In genomic region chr2:24903527-24904103, GRCh38 we compare ENCODE assay signal across 18 cellular contexts.
"Had no signal": no experiment of that assay in that cellular context is flagged by ENCODE, and none has a peak within 500 bp of the region (broad histone marks: within the 10 kb centered on the region; RNA-seq: fewer than 3 reads in every experiment).

No MANE protein-coding gene starts in this region.

- H3K27ac ChIP-seq: foreskin keratinocyte, hepatocyte, left ventricle myocardium inferior, neural progenitor cell, pancreas, sigmoid colon, skin epidermis had no signal

- DNase-seq: dermis blood vessel endothelial cell; erythroblast; foreskin keratinocyte; left cardiac atrium; left ventricle myocardium inferior; mesenchymal stem cell; midbrain; occipital lobe; pancreas; sigmoid colon; stimulated activated CD4-positive, alpha-beta T cell treated with anti-CD3 and anti-CD28 coated beads, Interleukin-12 subunit alpha, Interleukin-12 subunit beta, amount 100 ng/mL, for 4 hours; stimulated activated naive CD4-positive, alpha-beta T cell treated with Interleukin-2 at 50 U/mL for 16 hours had no signal

- H3K27me3 ChIP-seq: foreskin keratinocyte, hepatocyte, neural progenitor cell, pancreas, sigmoid colon had no signal

- H3K9me3 ChIP-seq: left ventricle myocardium inferior, pancreas, sigmoid colon had no signal

- H3K27ac Mint-ChIP-seq: natural killer cell treated with Interleukin-12 subunit alpha and Interleukin-12 subunit beta and Interleukin-15 and Interleukin-18, amount 100 ng/mL, for 72 hours; neural progenitor cell; type B pancreatic cell had no signal

- H3K4me2 ChIP-seq: hepatocyte, neural progenitor cell had no signal

- H3K9me3 Mint-ChIP-seq: natural killer cell treated with Interleukin-12 subunit alpha and Interleukin-12 subunit beta and Interleukin-15 and Interleukin-18, amount 100 ng/mL, for 72 hours; type B pancreatic cell had no signal

- H3K4me3 Mint-ChIP-seq: natural killer cell treated with Interleukin-12 subunit alpha and Interleukin-12 subunit beta and Interleukin-15 and Interleukin-18, amount 100 ng/mL, for 72 hours; neural progenitor cell; type B pancreatic cell had no signal

- ATAC-seq: foreskin keratinocyte; left cardiac atrium; natural killer cell treated with Interleukin-12 subunit alpha and Interleukin-12 subunit beta and Interleukin-15 and Interleukin-18, amount 100 ng/mL, for 72 hours had no signal

- H3K36me3 Mint-ChIP-seq: natural killer cell treated with Interleukin-12 subunit alpha and Interleukin-12 subunit beta and Interleukin-15 and Interleukin-18, amount 100 ng/mL, for 72 hours had no signal

- H3K79me2 ChIP-seq: hepatocyte had no signal

- H2AFZ ChIP-seq: hepatocyte, neural progenitor cell had no signal

- H3K9ac ChIP-seq: neural progenitor cell had no signal

- H3K4me1 ChIP-seq: foreskin keratinocyte, pancreas, sigmoid colon had no signal

- H3K4me1 Mint-ChIP-seq: neural progenitor cell had no signal

- H3K27me3 Mint-ChIP-seq: natural killer cell treated with Interleukin-12 subunit alpha and Interleukin-12 subunit beta and Interleukin-15 and Interleukin-18, amount 100 ng/mL, for 72 hours; type B pancreatic cell had no signal

- H3K4me3 ChIP-seq: hepatocyte, left ventricle myocardium inferior, lung, neural progenitor cell, pancreas, sigmoid colon, skin epidermis had no signal
